ENCODE assay signal across 1 cellular context in the genomic region with DNA sequence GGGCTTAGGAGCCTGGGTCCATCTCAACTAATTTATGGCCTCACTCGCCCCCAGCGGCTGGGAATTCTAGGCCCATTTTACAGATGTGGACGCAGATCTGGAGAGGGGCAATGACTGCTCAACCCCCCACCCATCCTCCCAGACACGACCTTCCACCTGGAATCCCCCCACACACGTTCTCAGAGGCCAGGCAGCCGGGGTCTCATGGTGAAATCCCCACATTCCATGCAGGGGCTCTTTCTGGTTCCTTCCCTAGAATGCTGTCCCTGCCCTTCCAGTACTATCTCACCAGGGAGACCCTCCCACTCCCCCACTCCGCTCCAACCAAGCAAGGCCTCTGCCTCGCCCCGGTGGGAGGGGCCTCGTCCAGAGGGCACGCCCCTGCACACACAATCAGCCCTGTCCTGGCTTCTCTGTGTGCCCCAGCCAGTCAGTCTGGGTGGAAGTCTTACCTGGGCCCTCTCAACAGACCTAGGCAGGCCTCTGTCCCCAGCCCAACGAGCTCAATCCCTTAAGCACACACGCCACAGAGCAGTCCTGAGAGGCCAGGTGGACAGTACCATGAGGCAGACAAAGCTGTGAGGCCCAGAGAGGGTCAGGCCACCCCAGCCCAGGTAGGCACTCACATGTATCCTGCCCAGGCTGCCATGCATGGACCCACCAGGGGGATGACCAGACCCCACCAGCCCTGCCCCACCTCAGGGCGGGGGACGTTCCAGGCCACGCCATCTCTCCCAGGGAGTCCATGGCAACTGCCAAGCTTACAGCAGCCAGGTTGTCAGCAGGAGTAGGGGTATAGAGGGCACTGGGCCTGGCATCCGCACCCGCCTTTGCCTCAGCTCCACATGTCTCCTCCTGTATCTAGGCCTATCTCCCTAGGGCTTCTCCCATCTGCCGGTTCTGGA.
A peak's percentile ranks its signal among the peaks of the same experiment; 100 is the strongest.
TF ChIP-seq lines count a peak whose summit lies in the region.

No MANE protein-coding gene starts in this region.

TF ChIP-seq in IMR-90, 13 proteins besides CTCF, POLR2A, EP300 and RAD21:
- no peak for TF ChIP-seq CHD1 (IDR thresholded peaks at IDR 0.05; ENCODE audit: low read depth, low read length)
- peak; percentile 22; the same call in 1 of the 2 replicates for TF ChIP-seq MAZ (IDR thresholded peaks at IDR 0.05; ENCODE audit: borderline replicate concordance, low read depth, low read length)
TF ChIP-seq in IMR-90: peak in this region for 1.
